ENCODE assay signal across 1 cellular context in the genomic region with DNA sequence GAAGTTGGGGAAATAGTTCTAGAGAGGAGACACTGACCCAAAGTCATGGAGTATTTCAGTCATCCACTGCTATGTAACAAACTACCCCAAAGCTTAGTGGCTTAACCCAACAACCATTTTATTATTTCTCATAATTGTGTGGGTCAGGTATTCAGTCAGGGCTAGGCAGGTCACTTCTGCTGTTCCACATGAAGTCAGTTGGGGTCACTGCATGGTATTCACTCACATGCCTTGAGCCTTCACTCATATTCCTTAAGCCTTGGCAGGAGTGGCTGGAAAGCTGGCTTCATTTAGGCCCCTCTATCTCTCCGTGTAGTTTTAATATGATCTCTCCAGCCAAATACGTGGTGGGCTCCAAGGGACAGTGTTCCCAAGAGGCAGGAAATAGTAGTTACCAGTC.
TF ChIP-seq lines count a peak whose summit lies in the region.

No MANE protein-coding gene starts in this region.

TF ChIP-seq in GM12878, 131 proteins besides CTCF, POLR2A, EP300 and RAD21:
- TF ChIP-seq NFYA (IDR thresholded peaks at IDR 0.05; ENCODE audit: borderline replicate concordance, low read depth, low read length) (no peak), RUNX3 (IDR thresholded peaks at IDR 0.05; ENCODE audit: low read length) (no peak), FOS (IDR thresholded peaks at IDR 0.05; ENCODE audit: borderline replicate concordance, extremely low read depth, insufficient read length) (no peak), POU2F2 (IDR thresholded peaks at IDR 0.05; ENCODE audit: borderline replicate concordance, low read depth, low read length) (no peak), RFX5 (IDR thresholded peaks at IDR 0.05; ENCODE audit: low read depth, low read length) (no peak), DPF2 (IDR thresholded peaks at IDR 0.05) (no peak), E4F1 (IDR thresholded peaks at IDR 0.05; ENCODE audit: borderline replicate concordance, partially characterized antibody) (no peak), ZBTB33 (IDR thresholded peaks at IDR 0.05) (no peak)
- TF ChIP-seq, protein P1, sequence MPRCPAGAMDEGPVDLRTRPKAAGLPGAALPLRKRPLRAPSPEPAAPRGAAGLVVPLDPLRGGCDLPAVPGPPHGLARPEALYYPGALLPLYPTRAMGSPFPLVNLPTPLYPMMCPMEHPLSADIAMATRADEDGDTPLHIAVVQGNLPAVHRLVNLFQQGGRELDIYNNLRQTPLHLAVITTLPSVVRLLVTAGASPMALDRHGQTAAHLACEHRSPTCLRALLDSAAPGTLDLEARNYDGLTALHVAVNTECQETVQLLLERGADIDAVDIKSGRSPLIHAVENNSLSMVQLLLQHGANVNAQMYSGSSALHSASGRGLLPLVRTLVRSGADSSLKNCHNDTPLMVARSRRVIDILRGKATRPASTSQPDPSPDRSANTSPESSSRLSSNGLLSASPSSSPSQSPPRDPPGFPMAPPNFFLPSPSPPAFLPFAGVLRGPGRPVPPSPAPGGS (IDR thresholded peaks at IDR 0.05; ENCODE audit: borderline replicate concordance, insufficient read depth, low read depth, low read length, poor library complexity, severe bottlenecking) = no peak
TF ChIP-seq in GM12878: peak in this region for 0.
